Comparison of ENCODE assay signal across 1 cellular context in the genomic region with DNA sequence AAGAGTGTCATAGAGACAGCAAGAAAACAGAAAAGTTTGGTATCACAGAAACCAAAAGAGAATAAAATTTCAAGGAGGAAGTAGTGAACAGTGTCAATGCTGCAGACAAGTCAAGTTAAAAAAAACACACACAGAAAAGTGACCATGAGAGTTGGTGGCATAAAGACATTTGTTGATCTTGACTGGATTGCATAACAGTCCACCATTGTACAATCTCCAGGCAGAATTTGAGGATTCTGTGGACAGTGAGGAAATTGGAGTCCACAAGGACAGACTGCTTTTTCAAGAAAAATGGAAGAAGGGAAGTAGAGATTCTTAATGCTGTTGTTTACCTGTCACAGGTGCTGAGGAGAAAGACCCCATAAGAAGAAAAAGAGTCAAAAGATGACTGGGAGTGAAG.
TF ChIP-seq lines count a peak whose summit lies in the region.

No MANE protein-coding gene starts in this region.

TF ChIP-seq in WTC11, 78 proteins besides CTCF, POLR2A, EP300 and RAD21 (continued from another document):
- TF ChIP-seq, protein P1, sequence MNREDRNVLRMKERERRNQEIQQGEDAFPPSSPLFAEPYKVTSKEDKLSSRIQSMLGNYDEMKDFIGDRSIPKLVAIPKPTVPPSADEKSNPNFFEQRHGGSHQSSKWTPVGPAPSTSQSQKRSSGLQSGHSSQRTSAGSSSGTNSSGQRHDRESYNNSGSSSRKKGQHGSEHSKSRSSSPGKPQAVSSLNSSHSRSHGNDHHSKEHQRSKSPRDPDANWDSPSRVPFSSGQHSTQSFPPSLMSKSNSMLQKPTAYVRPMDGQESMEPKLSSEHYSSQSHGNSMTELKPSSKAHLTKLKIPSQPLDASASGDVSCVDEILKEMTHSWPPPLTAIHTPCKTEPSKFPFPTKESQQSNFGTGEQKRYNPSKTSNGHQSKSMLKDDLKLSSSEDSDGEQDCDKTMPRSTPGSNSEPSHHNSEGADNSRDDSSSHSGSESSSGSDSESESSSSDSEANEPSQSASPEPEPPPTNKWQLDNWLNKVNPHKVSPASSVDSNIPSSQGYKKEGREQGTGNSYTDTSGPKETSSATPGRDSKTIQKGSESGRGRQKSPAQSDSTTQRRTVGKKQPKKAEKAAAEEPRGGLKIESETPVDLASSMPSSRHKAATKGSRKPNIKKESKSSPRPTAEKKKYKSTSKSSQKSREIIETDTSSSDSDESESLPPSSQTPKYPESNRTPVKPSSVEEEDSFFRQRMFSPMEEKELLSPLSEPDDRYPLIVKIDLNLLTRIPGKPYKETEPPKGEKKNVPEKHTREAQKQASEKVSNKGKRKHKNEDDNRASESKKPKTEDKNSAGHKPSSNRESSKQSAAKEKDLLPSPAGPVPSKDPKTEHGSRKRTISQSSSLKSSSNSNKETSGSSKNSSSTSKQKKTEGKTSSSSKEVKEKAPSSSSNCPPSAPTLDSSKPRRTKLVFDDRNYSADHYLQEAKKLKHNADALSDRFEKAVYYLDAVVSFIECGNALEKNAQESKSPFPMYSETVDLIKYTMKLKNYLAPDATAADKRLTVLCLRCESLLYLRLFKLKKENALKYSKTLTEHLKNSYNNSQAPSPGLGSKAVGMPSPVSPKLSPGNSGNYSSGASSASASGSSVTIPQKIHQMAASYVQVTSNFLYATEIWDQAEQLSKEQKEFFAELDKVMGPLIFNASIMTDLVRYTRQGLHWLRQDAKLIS (CRISPR knock-in tag; IDR thresholded peaks at IDR 0.05; ENCODE audit: borderline replicate concordance), result no peak
